8 cellular contexts compared by ENCODE assay signal in genomic region chr4:85084371-85085170, GRCh38.
DNase-seq lines count a peak whose midpoint lies in the region; ATAC-seq and TF ChIP-seq lines count a peak whose summit lies in the region.

No MANE protein-coding gene starts in this region.

- intact Hi-C loops in Right ventricle myocardium inferior (cut with DNase I): loop anchor here (2.0 to 10.0 kb wide), 5 partner anchors 286 to 958 kb away; no protein-coding TSS in a partner anchor

- peaks cover 4% of the 10 kb centered on the region for H3K36me3 Mint-ChIP-seq in stimulated activated memory B cell treated with anti-CD40 and anti-IgM and Interleukin-4, amounts not matched to agents 10 μg/mL and 1 μg/mL and 100 μg/mL, for 72 hours

- H2AK5ac ChIP-seq in mesenchymal stem cell (ENCODE audit: low read length, severe bottlenecking): no peak overlapping the region

- H3K14ac ChIP-seq in mesenchymal stem cell (ENCODE audit: low read length in 2 of 2): no peak overlapping the region

- H2BK5ac ChIP-seq in mesenchymal stem cell (ENCODE audit: low read depth, low read length, poor library complexity, severe bottlenecking): no peak overlapping the region

- H3K4me3 Mint-ChIP-seq in stimulated activated memory B cell treated with anti-CD40 and anti-IgM and Interleukin-4, amounts not matched to agents 10 μg/mL and 1 μg/mL and 100 μg/mL, for 72 hours: no peak overlapping the region

- no peak overlapping the region for H3K27ac ChIP-seq in cardiac muscle cell
- no peak overlapping the region for H3K27ac ChIP-seq in KMS-11
- H3K27ac ChIP-seq in mesenchymal stem cell (ENCODE audit: low read length, poor library complexity, severe bottlenecking): no peak overlapping the region

- no peak overlapping the region for H3K23ac ChIP-seq in mesenchymal stem cell (ENCODE audit: low read length in 2 of 2)

- TF ChIP-seq CTCF in cardiac muscle cell (IDR thresholded peaks at IDR 0.05; ENCODE audit: low read depth, low read length): peak; percentile 74
- TF ChIP-seq CTCF in KMS-11 (conservative IDR thresholded peaks at IDR 0.05; ENCODE audit: low read depth, low read length): peak; percentile 85

- H2AFZ ChIP-seq in KMS-11 (ENCODE audit: low read depth) (no peak overlapping the region), mesenchymal stem cell (ENCODE audit: low read depth, low read length) (no peak overlapping the region)

- H4K8ac ChIP-seq in mesenchymal stem cell (ENCODE audit: low read length): no peak overlapping the region

- H3K18ac ChIP-seq in mesenchymal stem cell (ENCODE audit: low read depth in 1 of 2, low read length in 2 of 2): no peak overlapping the region

- H3K4me3 ChIP-seq in cardiac muscle cell (no peak overlapping the region), KMS-11 (IDR thresholded peaks at IDR 0.05; ENCODE audit: insufficient read depth, low read depth, low read length) (no peak overlapping the region), mesenchymal stem cell (ENCODE audit: insufficient read depth in 1 of 2, low read depth in 1 of 2, low read length in 2 of 2) (peak overlapping the region in 1 of 2 experiments; percentile 22)

- H3K4me2 ChIP-seq in KMS-11 (no peak overlapping the region), mesenchymal stem cell (ENCODE audit: low read length, poor library complexity, severe bottlenecking) (no peak overlapping the region)

- peaks cover 20% of the 10 kb centered on the region for H3K27me3 Mint-ChIP-seq in stimulated activated memory B cell treated with anti-CD40 and anti-IgM and Interleukin-4, amounts not matched to agents 10 μg/mL and 1 μg/mL and 100 μg/mL, for 72 hours

- 50% methylated on average over 1 of the region's 3 CpGs for WGBS in mesenchymal stem cell

- H3K36me3 ChIP-seq in cardiac muscle cell (no peaks in the 10 kb centered on the region), KMS-11 (ENCODE audit: insufficient read depth) (no peaks in the 10 kb centered on the region), mesenchymal stem cell (ENCODE audit: control insufficient read depth in 1 of 2, insufficient read depth in 2 of 2, low read depth in 1 of 2, low read length in 2 of 2) (no peaks in the 10 kb centered on the region)

- no peak overlapping the region for H3K4ac ChIP-seq in mesenchymal stem cell (ENCODE audit: low read depth in 1 of 2, low read length in 2 of 2)

- H3K79me1 ChIP-seq in mesenchymal stem cell (replicated peaks; ENCODE audit: low read length, poor library complexity, severe bottlenecking): no peaks in the 10 kb centered on the region

- no peak overlapping the region for H4K91ac ChIP-seq in mesenchymal stem cell (ENCODE audit: low read length)

- peaks cover 14% of the 10 kb centered on the region for H3K9me3 Mint-ChIP-seq in stimulated activated memory B cell treated with anti-CD40 and anti-IgM and Interleukin-4, amounts not matched to agents 10 μg/mL and 1 μg/mL and 100 μg/mL, for 72 hours

- no peak overlapping the region for H2BK12ac ChIP-seq in mesenchymal stem cell (ENCODE audit: low read length in 2 of 2)

- H3K9ac ChIP-seq in KMS-11 (no peak overlapping the region), mesenchymal stem cell (ENCODE audit: low read length) (peak overlapping the region; percentile 71)

- H3K9me3 ChIP-seq in cardiac muscle cell (ENCODE audit: low read depth) (no peaks in the 10 kb centered on the region), mesenchymal stem cell (ENCODE audit: control insufficient read depth, low read length) (no peaks in the 10 kb centered on the region)

- no peak overlapping the region for H2BK120ac ChIP-seq in mesenchymal stem cell (ENCODE audit: low read depth, low read length)

- no peaks in the 10 kb centered on the region for H4K20me1 ChIP-seq in KMS-11 (ENCODE audit: insufficient read depth)

- H2BK15ac ChIP-seq in mesenchymal stem cell (ENCODE audit: low read depth, poor library complexity, severe bottlenecking): no peak overlapping the region

- H3K4me1 ChIP-seq in cardiac muscle cell (ENCODE audit: low read depth) (no peaks in the 10 kb centered on the region), KMS-11 (ENCODE audit: low read depth, poor library complexity, severe bottlenecking) (peaks cover 3% of the 10 kb centered on the region), mesenchymal stem cell (ENCODE audit: control insufficient read depth, insufficient read depth, low read depth, low read length) (no peaks in the 10 kb centered on the region)

- no peaks in the 10 kb centered on the region for H3K27me3 ChIP-seq in cardiac muscle cell
- no peaks in the 10 kb centered on the region for H3K27me3 ChIP-seq in KMS-11 (ENCODE audit: insufficient read depth, low read depth)
- H3K27me3 ChIP-seq in mesenchymal stem cell (ENCODE audit: control insufficient read depth in 1 of 2, insufficient read depth in 1 of 2, low read length in 2 of 2): no peaks in the 10 kb centered on the region

- ATAC-seq in Right ventricle myocardium inferior (no peak), GM21786 (IDR thresholded peaks at IDR 0.05; ENCODE audit: unreplicated experiment) (peak; percentile 89)
- ATAC-seq in stimulated activated memory B cell treated with anti-CD40 and anti-IgM and Interleukin-4, amounts not matched to agents 10 μg/mL and 1 μg/mL and 100 μg/mL, for 72 hours: no peak

- DNase-seq in cardiac muscle cell (ENCODE audit: low read depth in 1 of 2, low spot score in 1 of 2) (peak; percentile 81 to 87), Right ventricle myocardium inferior (ENCODE audit: missing footprints) (no peak), OCI-M2 (lab: John Stamatoyannopoulos, UW; ENCODE audit: unreplicated experiment) (peak; percentile 9), dermis microvascular lymphatic vessel endothelial cell (ENCODE audit: low read depth in 2 of 2) (peak; percentile 61 to 75), mesenchymal stem cell (peak; percentile 78)

- peaks cover 13% of the 10 kb centered on the region for H3K4me1 Mint-ChIP-seq in stimulated activated memory B cell treated with anti-CD40 and anti-IgM and Interleukin-4, amounts not matched to agents 10 μg/mL and 1 μg/mL and 100 μg/mL, for 72 hours

- no peaks in the 10 kb centered on the region for H3K79me2 ChIP-seq in KMS-11 (ENCODE audit: insufficient read depth, low read depth)

- no peak overlapping the region for H3K27ac Mint-ChIP-seq in stimulated activated memory B cell treated with anti-CD40 and anti-IgM and Interleukin-4, amounts not matched to agents 10 μg/mL and 1 μg/mL and 100 μg/mL, for 72 hours
